Comparison of ENCODE assay signal across 1 cellular context in the genomic region with DNA sequence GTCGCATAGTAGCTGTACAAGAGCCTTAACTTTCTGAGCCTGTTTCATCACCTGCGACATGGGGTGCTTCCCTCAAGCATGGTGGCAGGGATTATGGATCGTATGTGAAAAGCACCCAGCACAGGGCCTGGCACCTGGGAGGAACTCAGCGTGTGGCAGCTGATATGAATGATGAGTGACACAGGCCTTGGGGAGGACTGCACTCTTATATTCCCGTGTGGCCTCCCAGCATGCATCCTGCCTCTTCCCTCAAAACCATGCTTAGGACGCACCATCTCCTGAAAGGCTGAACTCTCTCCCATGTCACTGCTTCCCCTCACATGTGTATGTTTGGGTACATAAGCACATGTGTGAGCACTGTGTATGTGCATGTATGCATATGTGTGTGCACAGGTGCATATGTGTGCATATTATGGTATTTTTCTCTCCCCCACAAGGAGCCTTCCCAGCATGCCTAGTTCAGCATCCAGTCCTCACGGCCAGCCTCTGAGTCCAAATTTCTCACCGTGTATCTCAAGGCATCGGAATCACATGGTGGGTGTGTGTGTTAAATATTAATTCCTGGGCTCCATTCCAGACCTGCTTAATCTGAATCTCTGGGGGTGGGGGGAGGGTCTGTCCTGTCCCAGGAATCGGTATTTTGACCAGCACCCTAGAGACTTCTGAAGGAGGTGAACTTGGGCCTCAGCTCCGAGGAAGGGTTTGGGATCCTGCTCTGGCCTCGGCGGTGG.
TF ChIP-seq lines count a peak whose summit lies in the region.

No MANE protein-coding gene starts in this region.

TF ChIP-seq in GM23338, 12 proteins besides CTCF, POLR2A, EP300 and RAD21 (continued from another document):
- TF ChIP-seq, protein P1, sequence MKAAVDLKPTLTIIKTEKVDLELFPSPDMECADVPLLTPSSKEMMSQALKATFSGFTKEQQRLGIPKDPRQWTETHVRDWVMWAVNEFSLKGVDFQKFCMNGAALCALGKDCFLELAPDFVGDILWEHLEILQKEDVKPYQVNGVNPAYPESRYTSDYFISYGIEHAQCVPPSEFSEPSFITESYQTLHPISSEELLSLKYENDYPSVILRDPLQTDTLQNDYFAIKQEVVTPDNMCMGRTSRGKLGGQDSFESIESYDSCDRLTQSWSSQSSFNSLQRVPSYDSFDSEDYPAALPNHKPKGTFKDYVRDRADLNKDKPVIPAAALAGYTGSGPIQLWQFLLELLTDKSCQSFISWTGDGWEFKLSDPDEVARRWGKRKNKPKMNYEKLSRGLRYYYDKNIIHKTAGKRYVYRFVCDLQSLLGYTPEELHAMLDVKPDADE (IDR thresholded peaks at IDR 0.05), result no peak
